In the genomic region with DNA sequence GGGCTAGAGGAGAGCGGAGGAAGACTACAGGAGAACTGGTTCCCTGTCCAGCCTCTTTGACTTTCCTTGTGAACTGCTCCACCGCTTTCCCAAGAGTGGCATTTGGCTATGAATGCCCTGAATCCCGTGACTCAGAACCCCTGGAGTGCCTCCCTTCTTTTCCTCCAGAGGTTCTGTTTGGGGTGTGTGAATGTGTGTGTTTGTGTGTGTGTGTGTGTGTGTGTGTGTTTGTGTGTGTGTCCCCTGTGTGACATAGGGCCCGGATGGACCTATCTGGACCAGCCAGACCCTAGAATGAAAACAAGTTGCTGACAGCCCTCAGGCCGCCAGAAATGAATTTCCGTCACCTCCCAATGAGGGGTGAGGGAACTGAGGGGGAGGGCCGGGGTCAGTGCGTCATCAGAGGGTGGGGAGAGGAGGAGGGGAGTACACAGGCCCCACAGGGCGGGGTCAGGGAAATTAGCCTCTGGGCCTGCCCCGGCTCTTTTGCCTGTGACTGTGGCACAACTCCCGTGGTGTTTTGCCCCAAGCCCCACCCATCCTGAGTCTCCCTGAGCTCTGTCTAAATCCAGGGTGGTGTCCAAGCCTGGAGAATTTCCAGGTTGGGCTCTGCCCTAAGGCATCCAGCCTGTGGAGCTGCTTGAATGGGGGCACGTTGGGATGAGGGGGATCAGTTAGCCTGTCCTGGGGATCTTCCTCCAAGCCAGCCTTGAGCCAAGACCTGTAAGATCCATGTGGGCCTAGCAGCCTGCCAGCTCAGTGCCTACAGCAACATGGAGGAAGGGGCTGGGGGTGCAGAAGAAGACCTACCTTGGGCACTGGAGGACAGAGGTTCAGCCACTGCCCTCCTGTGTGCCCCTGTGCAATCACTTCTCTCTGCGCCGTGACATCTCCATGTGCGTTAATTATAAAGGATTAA, we compare ENCODE assay signal across 1 cellular context.
TF ChIP-seq lines count a peak whose summit lies in the region.

No MANE protein-coding gene starts in this region.

TF ChIP-seq in K562, 482 proteins besides CTCF, POLR2A, EP300 and RAD21 (continued from another document and continues in another):
- TF ChIP-seq, protein P1, sequence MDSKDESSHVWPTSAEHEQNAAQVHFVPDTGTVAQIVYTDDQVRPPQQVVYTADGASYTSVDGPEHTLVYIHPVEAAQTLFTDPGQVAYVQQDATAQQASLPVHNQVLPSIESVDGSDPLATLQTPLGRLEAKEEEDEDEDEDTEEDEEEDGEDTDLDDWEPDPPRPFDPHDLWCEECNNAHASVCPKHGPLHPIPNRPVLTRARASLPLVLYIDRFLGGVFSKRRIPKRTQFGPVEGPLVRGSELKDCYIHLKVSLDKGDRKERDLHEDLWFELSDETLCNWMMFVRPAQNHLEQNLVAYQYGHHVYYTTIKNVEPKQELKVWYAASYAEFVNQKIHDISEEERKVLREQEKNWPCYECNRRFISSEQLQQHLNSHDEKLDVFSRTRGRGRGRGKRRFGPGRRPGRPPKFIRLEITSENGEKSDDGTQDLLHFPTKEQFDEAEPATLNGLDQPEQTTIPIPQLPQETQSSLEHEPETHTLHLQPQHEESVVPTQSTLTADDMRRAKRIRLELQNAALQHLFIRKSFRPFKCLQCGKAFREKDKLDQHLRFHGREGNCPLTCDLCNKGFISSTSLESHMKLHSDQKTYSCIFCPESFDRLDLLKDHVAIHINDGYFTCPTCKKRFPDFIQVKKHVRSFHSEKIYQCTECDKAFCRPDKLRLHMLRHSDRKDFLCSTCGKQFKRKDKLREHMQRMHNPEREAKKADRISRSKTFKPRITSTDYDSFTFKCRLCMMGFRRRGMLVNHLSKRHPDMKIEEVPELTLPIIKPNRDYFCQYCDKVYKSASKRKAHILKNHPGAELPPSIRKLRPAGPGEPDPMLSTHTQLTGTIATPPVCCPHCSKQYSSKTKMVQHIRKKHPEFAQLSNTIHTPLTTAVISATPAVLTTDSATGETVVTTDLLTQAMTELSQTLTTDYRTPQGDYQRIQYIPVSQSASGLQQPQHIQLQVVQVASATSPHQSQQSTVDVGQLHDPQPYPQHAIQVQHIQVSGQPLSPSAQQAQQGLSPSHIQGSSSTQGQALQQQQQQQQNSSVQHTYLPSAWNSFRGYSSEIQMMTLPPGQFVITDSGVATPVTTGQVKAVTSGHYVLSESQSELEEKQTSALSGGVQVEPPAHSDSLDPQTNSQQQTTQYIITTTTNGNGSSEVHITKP (IDR thresholded peaks at IDR 0.05; ENCODE audit: partially characterized antibody): peak; percentile 51
- no peak for TF ChIP-seq ZNF224 (CRISPR knock-in tag; IDR thresholded peaks at IDR 0.05)
- peak in 1 of 2 experiments; percentile 63; a peak in 1 of 4 replicates for TF ChIP-seq RCOR1 (IDR thresholded peaks at IDR 0.05; ENCODE audit: borderline replicate concordance in 1 of 2, low read depth in 2 of 2, low read length in 2 of 2)
- peak; percentile 92 for TF ChIP-seq MTA1 (IDR thresholded peaks at IDR 0.05; ENCODE audit: borderline replicate concordance)
- TF ChIP-seq, protein P2, sequence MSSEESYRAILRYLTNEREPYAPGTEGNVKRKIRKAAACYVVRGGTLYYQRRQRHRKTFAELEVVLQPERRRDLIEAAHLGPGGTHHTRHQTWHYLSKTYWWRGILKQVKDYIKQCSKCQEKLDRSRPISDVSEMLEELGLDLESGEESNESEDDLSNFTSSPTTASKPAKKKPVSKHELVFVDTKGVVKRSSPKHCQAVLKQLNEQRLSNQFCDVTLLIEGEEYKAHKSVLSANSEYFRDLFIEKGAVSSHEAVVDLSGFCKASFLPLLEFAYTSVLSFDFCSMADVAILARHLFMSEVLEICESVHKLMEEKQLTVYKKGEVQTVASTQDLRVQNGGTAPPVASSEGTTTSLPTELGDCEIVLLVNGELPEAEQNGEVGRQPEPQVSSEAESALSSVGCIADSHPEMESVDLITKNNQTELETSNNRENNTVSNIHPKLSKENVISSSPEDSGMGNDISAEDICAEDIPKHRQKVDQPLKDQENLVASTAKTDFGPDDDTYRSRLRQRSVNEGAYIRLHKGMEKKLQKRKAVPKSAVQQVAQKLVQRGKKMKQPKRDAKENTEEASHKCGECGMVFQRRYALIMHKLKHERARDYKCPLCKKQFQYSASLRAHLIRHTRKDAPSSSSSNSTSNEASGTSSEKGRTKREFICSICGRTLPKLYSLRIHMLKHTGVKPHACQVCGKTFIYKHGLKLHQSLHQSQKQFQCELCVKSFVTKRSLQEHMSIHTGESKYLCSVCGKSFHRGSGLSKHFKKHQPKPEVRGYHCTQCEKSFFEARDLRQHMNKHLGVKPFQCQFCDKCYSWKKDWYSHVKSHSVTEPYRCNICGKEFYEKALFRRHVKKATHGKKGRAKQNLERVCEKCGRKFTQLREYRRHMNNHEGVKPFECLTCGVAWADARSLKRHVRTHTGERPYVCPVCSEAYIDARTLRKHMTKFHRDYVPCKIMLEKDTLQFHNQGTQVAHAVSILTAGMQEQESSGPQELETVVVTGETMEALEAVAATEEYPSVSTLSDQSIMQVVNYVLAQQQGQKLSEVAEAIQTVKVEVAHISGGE (CRISPR knock-in tag; IDR thresholded peaks at IDR 0.05): no peak
- TF ChIP-seq POLR2AphosphoS5 (IDR thresholded peaks at IDR 0.05; ENCODE audit: control insufficient read depth, insufficient read depth, low read depth, low read length): peak; percentile 80
- peak; percentile 37; the same call in 1 of the 2 replicates for TF ChIP-seq XRCC5 (IDR thresholded peaks at IDR 0.05; ENCODE audit: low read depth, low read length)
- TF ChIP-seq CSDE1 (IDR thresholded peaks at IDR 0.05): 0 out of 4 replicates have a peak, but pooled peaks of 1 of the 2 experiments have one; percentile 55
- TF ChIP-seq MYNN (IDR thresholded peaks at IDR 0.05): no peak
- no peak for TF ChIP-seq MYNN (CRISPR knock-in tag; IDR thresholded peaks at IDR 0.05)
- TF ChIP-seq, protein P3, sequence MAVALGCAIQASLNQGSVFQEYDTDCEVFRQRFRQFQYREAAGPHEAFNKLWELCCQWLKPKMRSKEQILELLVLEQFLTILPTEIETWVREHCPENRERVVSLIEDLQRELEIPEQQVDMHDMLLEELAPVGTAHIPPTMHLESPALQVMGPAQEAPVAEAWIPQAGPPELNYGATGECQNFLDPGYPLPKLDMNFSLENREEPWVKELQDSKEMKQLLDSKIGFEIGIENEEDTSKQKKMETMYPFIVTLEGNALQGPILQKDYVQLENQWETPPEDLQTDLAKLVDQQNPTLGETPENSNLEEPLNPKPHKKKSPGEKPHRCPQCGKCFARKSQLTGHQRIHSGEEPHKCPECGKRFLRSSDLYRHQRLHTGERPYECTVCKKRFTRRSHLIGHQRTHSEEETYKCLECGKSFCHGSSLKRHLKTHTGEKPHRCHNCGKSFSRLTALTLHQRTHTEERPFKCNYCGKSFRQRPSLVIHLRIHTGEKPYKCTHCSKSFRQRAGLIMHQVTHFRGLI (CRISPR knock-in tag; IDR thresholded peaks at IDR 0.05): peak; percentile 100; the same call in 1 of the 2 replicates
- TF ChIP-seq ZNF57 (CRISPR knock-in tag; IDR thresholded peaks at IDR 0.05): no peak
- TF ChIP-seq, protein P4, sequence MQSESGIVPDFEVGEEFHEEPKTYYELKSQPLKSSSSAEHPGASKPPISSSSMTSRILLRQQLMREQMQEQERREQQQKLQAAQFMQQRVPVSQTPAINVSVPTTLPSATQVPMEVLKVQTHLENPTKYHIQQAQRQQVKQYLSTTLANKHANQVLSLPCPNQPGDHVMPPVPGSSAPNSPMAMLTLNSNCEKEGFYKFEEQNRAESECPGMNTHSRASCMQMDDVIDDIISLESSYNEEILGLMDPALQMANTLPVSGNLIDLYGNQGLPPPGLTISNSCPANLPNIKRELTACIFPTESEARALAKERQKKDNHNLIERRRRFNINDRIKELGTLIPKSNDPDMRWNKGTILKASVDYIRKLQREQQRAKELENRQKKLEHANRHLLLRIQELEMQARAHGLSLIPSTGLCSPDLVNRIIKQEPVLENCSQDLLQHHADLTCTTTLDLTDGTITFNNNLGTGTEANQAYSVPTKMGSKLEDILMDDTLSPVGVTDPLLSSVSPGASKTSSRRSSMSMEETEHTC (IDR thresholded peaks at IDR 0.05): no peak; the same call in 1 of the 2 replicates
- TF ChIP-seq, protein P5, sequence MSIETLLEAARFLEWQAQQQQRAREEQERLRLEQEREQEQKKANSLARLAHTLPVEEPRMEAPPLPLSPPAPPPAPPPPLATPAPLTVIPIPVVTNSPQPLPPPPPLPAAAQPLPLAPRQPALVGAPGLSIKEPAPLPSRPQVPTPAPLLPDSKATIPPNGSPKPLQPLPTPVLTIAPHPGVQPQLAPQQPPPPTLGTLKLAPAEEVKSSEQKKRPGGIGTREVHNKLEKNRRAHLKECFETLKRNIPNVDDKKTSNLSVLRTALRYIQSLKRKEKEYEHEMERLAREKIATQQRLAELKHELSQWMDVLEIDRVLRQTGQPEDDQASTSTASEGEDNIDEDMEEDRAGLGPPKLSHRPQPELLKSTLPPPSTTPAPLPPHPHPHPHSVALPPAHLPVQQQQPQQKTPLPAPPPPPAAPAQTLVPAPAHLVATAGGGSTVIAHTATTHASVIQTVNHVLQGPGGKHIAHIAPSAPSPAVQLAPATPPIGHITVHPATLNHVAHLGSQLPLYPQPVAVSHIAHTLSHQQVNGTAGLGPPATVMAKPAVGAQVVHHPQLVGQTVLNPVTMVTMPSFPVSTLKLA (conservative IDR thresholded peaks at IDR 0.05): peak in 1 of 2 experiments; percentile 80
- TF ChIP-seq CBFA2T3 (IDR thresholded peaks at IDR 0.05): peak; percentile 88
- TF ChIP-seq, protein P6, sequence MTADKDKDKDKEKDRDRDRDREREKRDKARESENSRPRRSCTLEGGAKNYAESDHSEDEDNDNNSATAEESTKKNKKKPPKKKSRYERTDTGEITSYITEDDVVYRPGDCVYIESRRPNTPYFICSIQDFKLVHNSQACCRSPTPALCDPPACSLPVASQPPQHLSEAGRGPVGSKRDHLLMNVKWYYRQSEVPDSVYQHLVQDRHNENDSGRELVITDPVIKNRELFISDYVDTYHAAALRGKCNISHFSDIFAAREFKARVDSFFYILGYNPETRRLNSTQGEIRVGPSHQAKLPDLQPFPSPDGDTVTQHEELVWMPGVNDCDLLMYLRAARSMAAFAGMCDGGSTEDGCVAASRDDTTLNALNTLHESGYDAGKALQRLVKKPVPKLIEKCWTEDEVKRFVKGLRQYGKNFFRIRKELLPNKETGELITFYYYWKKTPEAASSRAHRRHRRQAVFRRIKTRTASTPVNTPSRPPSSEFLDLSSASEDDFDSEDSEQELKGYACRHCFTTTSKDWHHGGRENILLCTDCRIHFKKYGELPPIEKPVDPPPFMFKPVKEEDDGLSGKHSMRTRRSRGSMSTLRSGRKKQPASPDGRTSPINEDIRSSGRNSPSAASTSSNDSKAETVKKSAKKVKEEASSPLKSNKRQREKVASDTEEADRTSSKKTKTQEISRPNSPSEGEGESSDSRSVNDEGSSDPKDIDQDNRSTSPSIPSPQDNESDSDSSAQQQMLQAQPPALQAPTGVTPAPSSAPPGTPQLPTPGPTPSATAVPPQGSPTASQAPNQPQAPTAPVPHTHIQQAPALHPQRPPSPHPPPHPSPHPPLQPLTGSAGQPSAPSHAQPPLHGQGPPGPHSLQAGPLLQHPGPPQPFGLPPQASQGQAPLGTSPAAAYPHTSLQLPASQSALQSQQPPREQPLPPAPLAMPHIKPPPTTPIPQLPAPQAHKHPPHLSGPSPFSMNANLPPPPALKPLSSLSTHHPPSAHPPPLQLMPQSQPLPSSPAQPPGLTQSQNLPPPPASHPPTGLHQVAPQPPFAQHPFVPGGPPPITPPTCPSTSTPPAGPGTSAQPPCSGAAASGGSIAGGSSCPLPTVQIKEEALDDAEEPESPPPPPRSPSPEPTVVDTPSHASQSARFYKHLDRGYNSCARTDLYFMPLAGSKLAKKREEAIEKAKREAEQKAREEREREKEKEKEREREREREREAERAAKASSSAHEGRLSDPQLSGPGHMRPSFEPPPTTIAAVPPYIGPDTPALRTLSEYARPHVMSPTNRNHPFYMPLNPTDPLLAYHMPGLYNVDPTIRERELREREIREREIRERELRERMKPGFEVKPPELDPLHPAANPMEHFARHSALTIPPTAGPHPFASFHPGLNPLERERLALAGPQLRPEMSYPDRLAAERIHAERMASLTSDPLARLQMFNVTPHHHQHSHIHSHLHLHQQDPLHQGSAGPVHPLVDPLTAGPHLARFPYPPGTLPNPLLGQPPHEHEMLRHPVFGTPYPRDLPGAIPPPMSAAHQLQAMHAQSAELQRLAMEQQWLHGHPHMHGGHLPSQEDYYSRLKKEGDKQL (CRISPR knock-in tag; IDR thresholded peaks at IDR 0.05; ENCODE audit: borderline replicate concordance): no peak
- peak; percentile 88 for TF ChIP-seq BCOR (IDR thresholded peaks at IDR 0.05)
- TF ChIP-seq HDAC1 (IDR thresholded peaks at IDR 0.05): peak in 1 of 2 experiments; percentile 94; a peak in 3 of 4 replicates
- TF ChIP-seq, protein P7, sequence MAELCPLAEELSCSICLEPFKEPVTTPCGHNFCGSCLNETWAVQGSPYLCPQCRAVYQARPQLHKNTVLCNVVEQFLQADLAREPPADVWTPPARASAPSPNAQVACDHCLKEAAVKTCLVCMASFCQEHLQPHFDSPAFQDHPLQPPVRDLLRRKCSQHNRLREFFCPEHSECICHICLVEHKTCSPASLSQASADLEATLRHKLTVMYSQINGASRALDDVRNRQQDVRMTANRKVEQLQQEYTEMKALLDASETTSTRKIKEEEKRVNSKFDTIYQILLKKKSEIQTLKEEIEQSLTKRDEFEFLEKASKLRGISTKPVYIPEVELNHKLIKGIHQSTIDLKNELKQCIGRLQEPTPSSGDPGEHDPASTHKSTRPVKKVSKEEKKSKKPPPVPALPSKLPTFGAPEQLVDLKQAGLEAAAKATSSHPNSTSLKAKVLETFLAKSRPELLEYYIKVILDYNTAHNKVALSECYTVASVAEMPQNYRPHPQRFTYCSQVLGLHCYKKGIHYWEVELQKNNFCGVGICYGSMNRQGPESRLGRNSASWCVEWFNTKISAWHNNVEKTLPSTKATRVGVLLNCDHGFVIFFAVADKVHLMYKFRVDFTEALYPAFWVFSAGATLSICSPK (IDR thresholded peaks at IDR 0.05; ENCODE audit: borderline replicate concordance): peak; percentile 100
- TF ChIP-seq, protein P8, sequence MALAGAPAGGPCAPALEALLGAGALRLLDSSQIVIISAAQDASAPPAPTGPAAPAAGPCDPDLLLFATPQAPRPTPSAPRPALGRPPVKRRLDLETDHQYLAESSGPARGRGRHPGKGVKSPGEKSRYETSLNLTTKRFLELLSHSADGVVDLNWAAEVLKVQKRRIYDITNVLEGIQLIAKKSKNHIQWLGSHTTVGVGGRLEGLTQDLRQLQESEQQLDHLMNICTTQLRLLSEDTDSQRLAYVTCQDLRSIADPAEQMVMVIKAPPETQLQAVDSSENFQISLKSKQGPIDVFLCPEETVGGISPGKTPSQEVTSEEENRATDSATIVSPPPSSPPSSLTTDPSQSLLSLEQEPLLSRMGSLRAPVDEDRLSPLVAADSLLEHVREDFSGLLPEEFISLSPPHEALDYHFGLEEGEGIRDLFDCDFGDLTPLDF (CRISPR knock-in tag; IDR thresholded peaks at IDR 0.05): 0 out of 2 replicates have a peak, but pooled peaks have one; percentile 63
- TF ChIP-seq, protein P9, sequence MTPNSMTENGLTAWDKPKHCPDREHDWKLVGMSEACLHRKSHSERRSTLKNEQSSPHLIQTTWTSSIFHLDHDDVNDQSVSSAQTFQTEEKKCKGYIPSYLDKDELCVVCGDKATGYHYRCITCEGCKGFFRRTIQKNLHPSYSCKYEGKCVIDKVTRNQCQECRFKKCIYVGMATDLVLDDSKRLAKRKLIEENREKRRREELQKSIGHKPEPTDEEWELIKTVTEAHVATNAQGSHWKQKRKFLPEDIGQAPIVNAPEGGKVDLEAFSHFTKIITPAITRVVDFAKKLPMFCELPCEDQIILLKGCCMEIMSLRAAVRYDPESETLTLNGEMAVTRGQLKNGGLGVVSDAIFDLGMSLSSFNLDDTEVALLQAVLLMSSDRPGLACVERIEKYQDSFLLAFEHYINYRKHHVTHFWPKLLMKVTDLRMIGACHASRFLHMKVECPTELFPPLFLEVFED (CRISPR knock-in tag; conservative IDR thresholded peaks at IDR 0.05): peak; percentile 98
